Comparison of ENCODE assay signal across 9 cellular contexts in the genomic region with DNA sequence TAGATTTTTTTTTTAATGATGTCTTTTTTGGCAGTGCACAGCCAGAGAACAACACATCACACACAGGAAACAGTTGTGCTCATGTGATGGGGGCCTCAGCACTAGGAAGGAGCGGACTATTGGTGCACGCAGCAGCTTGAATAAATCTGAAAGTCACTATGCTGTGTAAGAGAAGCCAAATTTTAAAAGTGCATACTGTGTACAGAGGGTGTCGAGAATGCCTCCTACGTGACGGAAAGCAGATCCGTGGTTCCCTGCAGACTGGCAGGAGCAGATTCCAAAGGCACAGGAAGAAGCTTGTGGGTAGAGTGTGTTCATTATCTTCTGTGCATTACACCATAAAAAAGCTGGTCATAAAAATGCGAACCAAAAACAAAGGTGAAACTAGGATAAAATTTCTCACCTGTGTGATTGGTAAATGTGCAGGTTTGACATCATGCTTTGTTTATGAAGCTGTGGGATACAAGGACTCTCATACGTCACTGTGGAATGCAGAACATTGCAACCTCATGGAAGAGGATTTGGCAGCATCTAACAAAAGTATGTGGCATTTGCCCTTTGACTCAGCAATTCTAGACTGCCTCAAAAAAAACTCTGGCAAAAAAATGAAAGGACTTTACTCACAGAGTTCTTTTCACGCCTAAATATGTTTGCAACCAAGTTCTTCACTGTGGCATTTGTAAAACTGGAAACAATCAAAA. TPM values are rescaled to one million over a fixed set of nuclear protein-coding genes. Genes with fewer than 3 reads are reported as not detected.
DNase-seq lines count a peak whose midpoint lies in the region; ATAC-seq, FAIRE-seq and TF ChIP-seq lines count a peak whose summit lies in the region.
"Not testable (repeated sequence)": the region's sequence is repeated elsewhere in the genome, so short reads cannot be mapped to it uniquely, and the experiment has no call there.
"Had no signal": no experiment of that assay in that cellular context is flagged by ENCODE, and none has a peak within 500 bp of the region (broad histone marks: within the 10 kb centered on the region; RNA-seq: fewer than 3 reads in every experiment).

No MANE protein-coding gene starts in this region.

- H3K36me3 Mint-ChIP-seq in Calu3 (ENCODE audit: insufficient read depth, unreplicated experiment): peaks cover 27% of the 10 kb centered on the region
- H3K36me3 Mint-ChIP-seq in type B pancreatic cell: peaks cover 16% of the 10 kb centered on the region

- H3K4me2 ChIP-seq in Loucy (ENCODE audit: low read depth, low read length, poor library complexity, severe bottlenecking): peak overlapping the region; percentile 69
- not testable (repeated sequence) for H3K4me2 ChIP-seq in mammary epithelial cell (ENCODE audit: insufficient read depth, low read depth, low read length)

- H3K27ac ChIP-seq in mammary epithelial cell (ENCODE audit: insufficient read depth, low read depth, low read length); pancreas: not testable (repeated sequence)

- H3K4me1 Mint-ChIP-seq in Calu3 (ENCODE audit: low read depth, unreplicated experiment); type B pancreatic cell (ENCODE audit: unreplicated experiment): not testable (repeated sequence)

- not testable (repeated sequence) for H3K9me2 ChIP-seq in Loucy (replicated peaks; ENCODE audit: low read depth, low read length)

- CTCF ChIA-PET in Calu3 (lab: Charles Lee); mammary epithelial cell (lab: Charles Lee; ENCODE audit: low non-redundant PET): not testable (repeated sequence)

- H3K36me3 ChIP-seq in Loucy (ENCODE audit: insufficient read depth, low read length): peaks cover 13% of the 10 kb centered on the region; the same call in 1 of the 2 replicates
- not testable (repeated sequence) for H3K36me3 ChIP-seq in mammary epithelial cell (ENCODE audit: insufficient read depth, low read length); pancreas

- 89% methylated on average over 9 of the region's 9 CpGs for WGBS in mammary epithelial cell (ENCODE audit: low coverage, missing lambda C conversion rate)
- 80 to 89% methylated on average over 9 of the region's 9 CpGs for WGBS in pancreas, 2 donors

- DNase-seq in Calu3; left colon; pancreas; type B pancreatic cell (ENCODE audit: extremely low spot score, unreplicated experiment): not testable (repeated sequence)
- DNase-seq in activated CD8-positive, alpha-beta memory T cell treated with anti-CD3 and anti-CD28 coated beads for 24 hours: peak; percentile 15
- DNase-seq in mammary epithelial cell: peak; percentile 74
- DNase-seq in foreskin fibroblast: peak; percentile 87 to 93

- in situ Hi-C loops in mammary epithelial cell (cut with MboI; ENCODE audit: low sequenced_read_pairs in 2 of 2): not testable (repeated sequence)

- H3K27ac Mint-ChIP-seq in Calu3 (ENCODE audit: unreplicated experiment): not testable (repeated sequence)
- H3K27ac Mint-ChIP-seq in type B pancreatic cell: peak overlapping the region; percentile 71

- H3K4me3 Mint-ChIP-seq in Calu3 (ENCODE audit: low read depth, unreplicated experiment); type B pancreatic cell: not testable (repeated sequence)

- not testable (repeated sequence) for H2AFZ ChIP-seq in Loucy (ENCODE audit: low read length); mammary epithelial cell (ENCODE audit: low read depth, low read length)

- H3K9ac ChIP-seq in Loucy (ENCODE audit: low read depth, low read length, poor library complexity, severe bottlenecking): peak overlapping the region; percentile 52
- H3K9ac ChIP-seq in mammary epithelial cell (ENCODE audit: insufficient read depth, low read length): not testable (repeated sequence)

- not testable (repeated sequence) for H3K27me3 Mint-ChIP-seq in Calu3 (ENCODE audit: unreplicated experiment); type B pancreatic cell

- not testable (repeated sequence) for H3K9me3 ChIP-seq in Loucy (ENCODE audit: insufficient read depth, low read depth, low read length); mammary epithelial cell (replicated peaks; ENCODE audit: insufficient read depth, low read length); pancreas

- not testable (repeated sequence) for H3F3A ChIP-seq in Loucy (ENCODE audit: low read depth)

- peak; percentile 24 for ATAC-seq in left colon
- ATAC-seq in pancreas: peak in 3 of 4 donors; percentile 24 to 79 (median 69)

- not testable (repeated sequence) for H3K79me2 ChIP-seq in Loucy (ENCODE audit: insufficient read depth, low read length); mammary epithelial cell (ENCODE audit: insufficient read depth, low read length)

- BruUV-seq in Calu3 (replicated peaks; lab: Mats Ljungman, UMichigan) (TSS peak; percentile 31), mammary epithelial cell (replicated peaks; lab: Mats Ljungman, UMichigan) (TSS peak; percentile 12)

- peaks cover 29% of the 10 kb centered on the region for H3K4me1 ChIP-seq in Loucy (ENCODE audit: insufficient read depth, low read length, poor library complexity, severe bottlenecking)
- H3K4me1 ChIP-seq in mammary epithelial cell (ENCODE audit: insufficient read depth, low read length); pancreas: not testable (repeated sequence)

- intact Hi-C loops in Calu3 (cut with micrococcal nuclease; ENCODE audit: unreplicated experiment); mammary epithelial cell (cut with micrococcal nuclease); left colon (cut with DNase I, micrococcal nuclease); pancreas (cut with DNase I): not testable (repeated sequence)

- not testable (repeated sequence) for TF ChIP-seq CTCF in Calu3 (IDR thresholded peaks at IDR 0.05; ENCODE audit: unreplicated experiment); Loucy (conservative IDR thresholded peaks at IDR 0.05; ENCODE audit: low read length); mammary epithelial cell (conservative IDR thresholded peaks at IDR 0.05 in 1 of 2, IDR thresholded peaks at IDR 0.05 in 1 of 2; ENCODE audit: extremely low read depth in 1 of 2, insufficient read depth in 1 of 2, low read depth in 1 of 2, low read length in 2 of 2); foreskin fibroblast (IDR thresholded peaks at IDR 0.05; ENCODE audit: low read depth, low read length); pancreas (IDR thresholded peaks at IDR 0.05); type B pancreatic cell (conservative IDR thresholded peaks at IDR 0.05)

- not testable (repeated sequence) for FAIRE-seq in pancreas (lab: Jason Lieb, UNC)

- not testable (repeated sequence) for H3K9me3 Mint-ChIP-seq in Calu3 (ENCODE audit: low read depth, unreplicated experiment); type B pancreatic cell

- H3K4me3 ChIP-seq in Loucy (ENCODE audit: low read length, poor library complexity, severe bottlenecking): peak overlapping the region; percentile 57
- H3K4me3 ChIP-seq in mammary epithelial cell (replicated peaks in 1 of 3; ENCODE audit: insufficient read depth in 1 of 3, low read depth in 2 of 3, low read length in 3 of 3); foreskin fibroblast (ENCODE audit: low read depth in 1 of 2, low read length in 2 of 2); pancreas: not testable (repeated sequence)

- not testable (repeated sequence) for H4K20me1 ChIP-seq in Loucy (ENCODE audit: insufficient read depth, low read length, poor library complexity, severe bottlenecking); mammary epithelial cell (ENCODE audit: insufficient read depth, low read length)

- dilution Hi-C loops in mammary epithelial cell (cut with HindIII; ENCODE audit: low sequenced_read_pairs): not testable (repeated sequence)

- not testable (repeated sequence) for H3K27me3 ChIP-seq in Loucy (ENCODE audit: insufficient read depth, low read length, poor library complexity, severe bottlenecking); mammary epithelial cell (ENCODE audit: insufficient read depth, low read length); pancreas

RNA-seq across cellular contexts. Expression of gene PDCD6, which starts 8.0 kb away (rescaled TPM):
- total RNA-seq in Calu3 (2022): 109 and 127 TPM in 2 replicates
- 100 to 1,000 TPM in 1 of 2 donors, 10 to 100 TPM in 1; 77.7 to 167 TPM for total RNA-seq in mammary epithelial cell
- polyA plus RNA-seq in mammary epithelial cell: 252 TPM
- polyA minus RNA-seq in mammary epithelial cell: 101 TPM
- total RNA-seq in left colon: 100 to 1,000 TPM in 1 of 2 donors, 10 to 100 TPM in 1; 95.2 to 118 TPM
- total RNA-seq in pancreas: 10 to 100 TPM; 24.2 to 47.7 (median 30.6) TPM
- polyA plus RNA-seq in pancreas: 10 to 100 TPM; 54.7 to 66.4 TPM
- total RNA-seq in type B pancreatic cell (ENCODE audit: low replicate concordance): 90.8 and 107 TPM in 2 replicates

RNA-seq across cellular contexts. Expression of gene SDHA, which starts 45.3 kb away (rescaled TPM):
- total RNA-seq in Calu3 (2022) (96.9 and 107 TPM in 2 replicates), mammary epithelial cell (100 to 1,000 TPM in 1 of 2 donors, 10 to 100 TPM in 1; 73.8 to 197 TPM), left colon (100 to 1,000 TPM; 331 to 370 TPM), pancreas (10 to 100 TPM; 37.9 to 69.4 (median 55.3) TPM), type B pancreatic cell (ENCODE audit: low replicate concordance) (143 and 179 TPM in 2 replicates)
- polyA plus RNA-seq in mammary epithelial cell (128 TPM), pancreas (10 to 100 TPM; 41.9 to 55.8 TPM)
- polyA minus RNA-seq in mammary epithelial cell: 231 TPM

RNA-seq across cellular contexts. Expression of gene CCDC127, which starts 45.5 kb away (rescaled TPM):
- total RNA-seq in Calu3 (2022) (7.3 and 7.8 TPM in 2 replicates), mammary epithelial cell (1 to 10 TPM; 4.5 to 7.4 TPM), left colon (1 to 10 TPM; 3.7 to 3.8 TPM), pancreas (1 to 10 TPM; 1.5 to 3.9 (median 2.2) TPM), type B pancreatic cell (ENCODE audit: low replicate concordance) (6.0 and 10.8 TPM in 2 replicates)
- polyA plus RNA-seq in mammary epithelial cell (3.1 TPM), pancreas (1 to 10 TPM; 1.2 to 1.6 TPM)
- 1.8 TPM for polyA minus RNA-seq in mammary epithelial cell

RNA-seq across cellular contexts. Expression of gene AHRR, which starts 58.1 kb away (rescaled TPM):
- total RNA-seq in Calu3 (2022) (1.3 TPM in 2 replicates), mammary epithelial cell (1 to 10 TPM; 1.7 to 2.9 TPM), left colon (1 to 10 TPM; 1.6 to 3.3 TPM), pancreas (under 1 TPM; 0.34 to 0.92 (median 0.67) TPM), type B pancreatic cell (ENCODE audit: low replicate concordance) (7.9 and 13.4 TPM in 2 replicates)
- polyA plus RNA-seq in mammary epithelial cell (0.25 TPM), pancreas (1 to 10 TPM in 1 of 2 donors, under 1 TPM in 1; 0.61 to 1.7 TPM)
- 1.0 TPM for polyA minus RNA-seq in mammary epithelial cell
- polyA plus RNA-seq: CD8-positive, alpha-beta memory T cell had no signal
